8 cellular contexts compared by ENCODE assay signal in genomic region chr2:127408004-127408806, GRCh38. TPM values are rescaled to one million over a fixed set of nuclear protein-coding genes. Genes with fewer than 3 reads are reported as not detected.
DNase-seq lines count a peak whose midpoint lies in the region; ATAC-seq and TF ChIP-seq lines count a peak whose summit lies in the region.

No MANE protein-coding gene starts in this region.

- H3K4me3 Mint-ChIP-seq in endodermal cell (peak overlapping the region; percentile 57), mesothelial cell of epicardium (peak overlapping the region; percentile 53)

- TF ChIP-seq CTCF in endodermal cell (conservative IDR thresholded peaks at IDR 0.05): no peak
- no peak for TF ChIP-seq CTCF in mesothelial cell of epicardium (IDR thresholded peaks at IDR 0.05; ENCODE audit: unreplicated experiment)

- ATAC-seq in GM19328 (IDR thresholded peaks at IDR 0.05; ENCODE audit: unreplicated experiment) (peak; percentile 64), HG03571 (IDR thresholded peaks at IDR 0.05; ENCODE audit: unreplicated experiment) (peak; percentile 65)

- H3K27ac ChIP-seq in endodermal cell (ENCODE audit: low read depth, low read length): peak overlapping the region; percentile 80

- H3K9me3 ChIP-seq in endodermal cell (ENCODE audit: control insufficient read depth, low read length): peaks cover 4% of the 10 kb centered on the region

- H3K27ac Mint-ChIP-seq in endodermal cell (peak overlapping the region; percentile 81), mesothelial cell of epicardium (peak overlapping the region; percentile 92)

- H3K36me3 ChIP-seq in endodermal cell (ENCODE audit: control insufficient read depth, insufficient read depth, low read length): no peaks in the 10 kb centered on the region

- peak overlapping the region; percentile 71 for H3K4me3 ChIP-seq in endodermal cell (ENCODE audit: low read length)

- H3K36me3 Mint-ChIP-seq in endodermal cell (ENCODE audit: low read depth) (no peaks in the 10 kb centered on the region), mesothelial cell of epicardium (no peaks in the 10 kb centered on the region)

- H3K27me3 Mint-ChIP-seq in endodermal cell (ENCODE audit: insufficient read depth) (peaks cover 4% of the 10 kb centered on the region), mesothelial cell of epicardium (ENCODE audit: low read depth) (no peaks in the 10 kb centered on the region)

- DNase-seq in AG20443 (ENCODE audit: low spot score): peak; percentile 97
- peak; percentile 80 for DNase-seq in NOMO-1 treated with DMSO at 0.1 percent for 48 hours (lab: John Stamatoyannopoulos, UW; ENCODE audit: unreplicated experiment)
- DNase-seq in activated CD8-positive, alpha-beta memory T cell treated with anti-CD3 and anti-CD28 coated beads, Interleukin-2, amount 50 U/mL, for 4 hours: peak; percentile 96
- peak; percentile 97 for DNase-seq in endodermal cell
- DNase-seq in mesothelial cell of epicardium (ENCODE audit: low spot score in 2 of 2, unreplicated experiment in 2 of 2): peak; percentile 87 to 93
- DNase-seq in stimulated activated CD8-positive, alpha-beta memory T cell treated with anti-CD3 and anti-CD28 coated beads, Interleukin-15, amount 100 ng/mL, for 1 hour (ENCODE audit: low read depth): peak; percentile 72

- no peaks in the 10 kb centered on the region for H3K4me1 ChIP-seq in endodermal cell (ENCODE audit: control insufficient read depth, insufficient read depth, low read length)

- peaks cover 2% of the 10 kb centered on the region for H3K4me1 Mint-ChIP-seq in endodermal cell
- H3K4me1 Mint-ChIP-seq in mesothelial cell of epicardium: peaks cover 43% of the 10 kb centered on the region

- H3K9me3 Mint-ChIP-seq in endodermal cell: peaks cover 3% of the 10 kb centered on the region
- peaks cover 8% of the 10 kb centered on the region for H3K9me3 Mint-ChIP-seq in mesothelial cell of epicardium

- H3K9ac ChIP-seq in endodermal cell (ENCODE audit: extremely low read depth, low read length, poor library complexity, severe bottlenecking): peak overlapping the region; percentile 47

- 0 to 5% methylated on average over 5 to 75 of the region's 75 CpGs for WGBS in endodermal cell (ENCODE audit: insufficient coverage in 1 of 2, insufficient read length in 1 of 2), 2 experiments

- no peaks in the 10 kb centered on the region for H3K27me3 ChIP-seq in endodermal cell (ENCODE audit: control insufficient read depth, insufficient read depth, low read length, poor library complexity, severe bottlenecking)

RNA-seq across cellular contexts. Expression of gene PROC, which starts 10.0 kb away (rescaled TPM):
- under 1 TPM; 0.46 to 0.51 TPM for total RNA-seq in endodermal cell
- polyA plus RNA-seq in endodermal cell (2013, experiment 1 of 2): 1.0 TPM
- polyA plus RNA-seq in endodermal cell (2013, experiment 2 of 2): 0.66 TPM
- total RNA-seq in mesothelial cell of epicardium: 0.24 to 0.25 TPM (median 0.25 TPM) in 3 replicates

RNA-seq across cellular contexts. Expression of gene MAP3K2, which starts 20.4 kb away (rescaled TPM):
- total RNA-seq in endodermal cell (10 to 100 TPM; 27.9 to 31.6 TPM), mesothelial cell of epicardium (47.6 to 48.1 TPM (median 47.9 TPM) in 3 replicates)
- 16.3 TPM for polyA plus RNA-seq in endodermal cell (2013, experiment 1 of 2)
- polyA plus RNA-seq in endodermal cell (2013, experiment 2 of 2): 15.5 TPM

Comparison
In these comparisons a context has a peak if more than half of its experiments do, and no peak if none do; other contexts are left out.
1. Peak in every context shown above with its lines: DNase-seq, ATAC-seq, H3K4me3 ChIP-seq and H3K27ac ChIP-seq.